Comparison of ENCODE assay signal across 8 cellular contexts in genomic region chr9:6605202-6605601, GRCh38. TPM values are rescaled to one million over a fixed set of nuclear protein-coding genes. Genes with fewer than 3 reads are reported as not detected.
DNase-seq lines count a peak whose midpoint lies in the region; ATAC-seq lines count a peak whose summit lies in the region.
"Had no signal": no experiment of that assay in that cellular context is flagged by ENCODE, and none has a peak within 500 bp of the region (broad histone marks: within the 10 kb centered on the region; RNA-seq: fewer than 3 reads in every experiment).

No MANE protein-coding gene starts in this region.

- H3K27ac ChIP-seq in CD4-positive, alpha-beta memory T cell (ENCODE audit: low read depth, low read length), result no peak overlapping the region
- H3K27ac ChIP-seq: thyroid gland had no signal

- intact Hi-C loops in CD4-positive, alpha-beta memory T cell (cut with micrococcal nuclease), result no loop called here

- peak overlapping the region in 1 of 7 donors; percentile 77 for H3K27ac Mint-ChIP-seq in CD4-positive, alpha-beta memory T cell

- no peaks in the 10 kb centered on the region for H3K36me3 ChIP-seq in CD4-positive, alpha-beta memory T cell (ENCODE audit: insufficient read depth, low read length)
- H3K36me3 ChIP-seq: thyroid gland had no signal

- DNase-seq in foreskin melanocyte (peak; percentile 90), GM03348 (ENCODE audit: low spot score) (no peak), cerebellum (ENCODE audit: low spot score) (no peak)
- DNase-seq in CD4-positive, alpha-beta memory T cell, result no peak
- DNase-seq: thyroid gland had no signal

- CTCF ChIA-PET in CD4-positive, alpha-beta memory T cell (lab: Charles Lee; ENCODE audit: partially characterized antibody), result interaction anchor here (1.1 kb wide), 1 partner anchor 14 kb away, joined by 3 read pairs; no protein-coding TSS in a partner anchor

- peaks cover 3 to 11% (median 6%) of the 10 kb centered on the region in 4 donors for H3K4me1 Mint-ChIP-seq in CD4-positive, alpha-beta memory T cell

- H3K4me1 ChIP-seq in CD4-positive, alpha-beta memory T cell (ENCODE audit: insufficient read depth, low read length), result peaks cover 5% of the 10 kb centered on the region
- H3K4me1 ChIP-seq: thyroid gland had no signal

- H3K9me3 Mint-ChIP-seq in CD4-positive, alpha-beta memory T cell, result no peaks in the 10 kb centered on the region

- H3K27me3 ChIP-seq in CD4-positive, alpha-beta memory T cell (ENCODE audit: insufficient read depth, low read length), result no peaks in the 10 kb centered on the region
- H3K27me3 ChIP-seq: thyroid gland had no signal

- no peaks in the 10 kb centered on the region for H3K27me3 Mint-ChIP-seq in CD4-positive, alpha-beta memory T cell

- no peak overlapping the region for H3K4me3 Mint-ChIP-seq in CD4-positive, alpha-beta memory T cell

- H3K4me3 ChIP-seq in CD4-positive, alpha-beta memory T cell (ENCODE audit: low read length in 2 of 2), result no peak overlapping the region
- H3K4me3 ChIP-seq: thyroid gland had no signal

- no peaks in the 10 kb centered on the region for H3K9me3 ChIP-seq in CD4-positive, alpha-beta memory T cell (ENCODE audit: control insufficient read depth in 1 of 2, low read length in 2 of 2)
- H3K9me3 ChIP-seq: thyroid gland had no signal

- POLR2A ChIA-PET in CD4-positive, alpha-beta memory T cell (lab: Charles Lee; ENCODE audit: partially characterized antibody), result no interaction called here

- ATAC-seq in GM18520 (IDR thresholded peaks at IDR 0.05; ENCODE audit: unreplicated experiment) (peak; percentile 86), GM21381 (IDR thresholded peaks at IDR 0.05; ENCODE audit: unreplicated experiment) (peak; percentile 80), HG03103 (IDR thresholded peaks at IDR 0.05; ENCODE audit: low read depth, unreplicated experiment) (peak; percentile 85)

- no peaks in the 10 kb centered on the region for H3K36me3 Mint-ChIP-seq in CD4-positive, alpha-beta memory T cell

RNA-seq across cellular contexts. Expression of gene GLDC, which starts 40.3 kb away (rescaled TPM):
- total RNA-seq in cerebellum, result 30.3 TPM
- not detected for total RNA-seq in CD4-positive, alpha-beta memory T cell
- under 1 TPM in 1 of 2 donors, not detected in 1; 0.20 TPM for polyA plus RNA-seq in CD4-positive, alpha-beta memory T cell

Comparison
In these comparisons a context has a peak if more than half of its experiments do, and no peak if none do; other contexts are left out.
1. RNA of gene GLDC, which starts 40.3 kb away (total RNA-seq): 30.3 TPM in cerebellum (single experiment); not detected in CD4-positive, alpha-beta memory T cell; every median in the first group is over 10 times any median in the second.
2. Peak in every context shown above with its lines, with median percentiles within 50 percentile points of each other: ATAC-seq.